Comparison of ENCODE assay signal across 8 cellular contexts in genomic region chr7:21946228-21946709, GRCh38. TPM values are rescaled to one million over a fixed set of nuclear protein-coding genes. Genes with fewer than 3 reads are reported as not detected.
A peak's percentile ranks its signal among the peaks of the same experiment; 100 is the strongest.
DNase-seq lines count a peak whose midpoint lies in the region; ATAC-seq and TF ChIP-seq lines count a peak whose summit lies in the region.

No MANE protein-coding gene starts in this region.

- CTCF ChIA-PET in WTC11 (lab: Charles Lee): interaction anchor here (1.4 to 2.2 kb wide), 2 partner anchors 137 to 163 kb away, joined by 6 to 16 read pairs; no protein-coding TSS in a partner anchor

- POLR2A ChIA-PET in WTC11 (lab: Charles Lee): interaction anchor here (0.7 to 1.4 kb wide), 6 partner anchors 9 to 54 kb away, joined by 3 to 7 read pairs (median 4); no protein-coding TSS in a partner anchor

- H3K9me3 ChIP-seq in iPS-15b (ENCODE audit: control insufficient read depth, insufficient read depth, low read length): no peaks in the 10 kb centered on the region

- peak overlapping the region; percentile 70 for H3K27ac Mint-ChIP-seq in T-helper 1 cell treated with Interleukin-12 subunit alpha and Interleukin-12 subunit beta and Interleukin-4 antibody, amounts not matched to agents 30 μg/mL and 1 μg/mL, for 36 hours
- H3K27ac Mint-ChIP-seq in WTC11: peak overlapping the region; percentile 94
- H3K27ac Mint-ChIP-seq in stimulated activated naive CD8-positive, alpha-beta T cell treated with anti-CD3 and anti-CD28 coated beads, Interleukin-15, amount 100 ng/mL, for 72 hours: peak overlapping the region; percentile 99

- DNase-seq in T-helper 1 cell: no peak
- DNase-seq in WTC11 (ENCODE audit: low spot score): no peak
- no peak for DNase-seq in stimulated activated naive CD8-positive, alpha-beta T cell treated with anti-CD3 and anti-CD28 coated beads, Interleukin-15, amount 100 ng/mL, for 72 hours
- DNase-seq in GM10266 (ENCODE audit: extremely low spot score): no peak
- no peak for DNase-seq in glomerular visceral epithelial cell (ENCODE audit: extremely low spot score)
- DNase-seq in retina: no peak

- H3K9ac ChIP-seq in iPS-15b (ENCODE audit: low read depth, low read length): peak overlapping the region; percentile 87

- H3K36me3 ChIP-seq in iPS-15b (ENCODE audit: control insufficient read depth, insufficient read depth, low read length): no peaks in the 10 kb centered on the region

- H3K4me3 Mint-ChIP-seq in T-helper 1 cell treated with Interleukin-12 subunit alpha and Interleukin-12 subunit beta and Interleukin-4 antibody, amounts not matched to agents 30 μg/mL and 1 μg/mL, for 36 hours: peak overlapping the region; percentile 91
- H3K4me3 Mint-ChIP-seq in WTC11: peak overlapping the region; percentile 84
- H3K4me3 Mint-ChIP-seq in stimulated activated naive CD8-positive, alpha-beta T cell treated with anti-CD3 and anti-CD28 coated beads, Interleukin-15, amount 100 ng/mL, for 72 hours: peak overlapping the region; percentile 88 to 95

- peaks cover 20% of the 10 kb centered on the region for H3K4me1 ChIP-seq in iPS-15b (ENCODE audit: control insufficient read depth, insufficient read depth, low read length)

- no peaks in the 10 kb centered on the region for H3K27me3 ChIP-seq in iPS-15b (ENCODE audit: control insufficient read depth, insufficient read depth, low read length)

- H3K4me3 ChIP-seq in iPS-15b (ENCODE audit: low read depth, low read length): peak overlapping the region; percentile 92

- no peaks in the 10 kb centered on the region for H3K36me3 Mint-ChIP-seq in T-helper 1 cell treated with Interleukin-12 subunit alpha and Interleukin-12 subunit beta and Interleukin-4 antibody, amounts not matched to agents 30 μg/mL and 1 μg/mL, for 36 hours (ENCODE audit: low read depth)
- H3K36me3 Mint-ChIP-seq in WTC11: no peaks in the 10 kb centered on the region

- no peak for TF ChIP-seq CTCF in WTC11 (IDR thresholded peaks at IDR 0.05)
- TF ChIP-seq CTCF in GM10266 (IDR thresholded peaks at IDR 0.05; ENCODE audit: control insufficient read depth, insufficient read depth, low read depth, missing control alignments): no peak

- no peaks in the 10 kb centered on the region for H3K9me3 Mint-ChIP-seq in T-helper 1 cell treated with Interleukin-12 subunit alpha and Interleukin-12 subunit beta and Interleukin-4 antibody, amounts not matched to agents 30 μg/mL and 1 μg/mL, for 36 hours
- H3K9me3 Mint-ChIP-seq in WTC11: no peaks in the 10 kb centered on the region
- no peaks in the 10 kb centered on the region for H3K9me3 Mint-ChIP-seq in stimulated activated naive CD8-positive, alpha-beta T cell treated with anti-CD3 and anti-CD28 coated beads, Interleukin-15, amount 100 ng/mL, for 72 hours

- H3K27me3 Mint-ChIP-seq in T-helper 1 cell treated with Interleukin-12 subunit alpha and Interleukin-12 subunit beta and Interleukin-4 antibody, amounts not matched to agents 30 μg/mL and 1 μg/mL, for 36 hours (ENCODE audit: low read depth): peaks cover 12% of the 10 kb centered on the region
- H3K27me3 Mint-ChIP-seq in WTC11 (ENCODE audit: low read depth): no peaks in the 10 kb centered on the region
- peaks cover 18% of the 10 kb centered on the region for H3K27me3 Mint-ChIP-seq in stimulated activated naive CD8-positive, alpha-beta T cell treated with anti-CD3 and anti-CD28 coated beads, Interleukin-15, amount 100 ng/mL, for 72 hours

- peak; percentile 13 for ATAC-seq in WTC11
- no peak for ATAC-seq in stimulated activated naive CD8-positive, alpha-beta T cell treated with anti-CD3 and anti-CD28 coated beads, Interleukin-15, amount 100 ng/mL, for 72 hours

- peaks cover 41% of the 10 kb centered on the region for H3K4me1 Mint-ChIP-seq in T-helper 1 cell treated with Interleukin-12 subunit alpha and Interleukin-12 subunit beta and Interleukin-4 antibody, amounts not matched to agents 30 μg/mL and 1 μg/mL, for 36 hours (ENCODE audit: low read depth)
- H3K4me1 Mint-ChIP-seq in WTC11: peaks cover 46% of the 10 kb centered on the region
- H3K4me1 Mint-ChIP-seq in stimulated activated naive CD8-positive, alpha-beta T cell treated with anti-CD3 and anti-CD28 coated beads, Interleukin-15, amount 100 ng/mL, for 72 hours: peaks cover 70% of the 10 kb centered on the region

TF ChIP-seq in WTC11, 78 proteins besides CTCF, POLR2A, EP300 and RAD21:
- no peak for TF ChIP-seq E2F4 (CRISPR knock-in tag; IDR thresholded peaks at IDR 0.05; ENCODE audit: borderline replicate concordance, low read depth)
- TF ChIP-seq GRHL2 (CRISPR knock-in tag; IDR thresholded peaks at IDR 0.05; ENCODE audit: insufficient replicate concordance, severe bottlenecking): no peak
- no peak for TF ChIP-seq IRF2 (CRISPR knock-in tag; IDR thresholded peaks at IDR 0.05; ENCODE audit: borderline replicate concordance, low read depth)
- no peak for TF ChIP-seq FOXP1 (CRISPR knock-in tag; IDR thresholded peaks at IDR 0.05; ENCODE audit: borderline replicate concordance)
- no peak for TF ChIP-seq ERG (CRISPR knock-in tag; IDR thresholded peaks at IDR 0.05)
- no peak for TF ChIP-seq SOX15 (CRISPR knock-in tag; IDR thresholded peaks at IDR 0.05)
- TF ChIP-seq USF1 (CRISPR knock-in tag; IDR thresholded peaks at IDR 0.05): no peak
- TF ChIP-seq ZNF263 (CRISPR knock-in tag; IDR thresholded peaks at IDR 0.05; ENCODE audit: low read depth): no peak
- TF ChIP-seq NFE2L1 (CRISPR knock-in tag; IDR thresholded peaks at IDR 0.05): no peak
- no peak for TF ChIP-seq SMAD4 (CRISPR knock-in tag; IDR thresholded peaks at IDR 0.05)
- TF ChIP-seq ZBTB43 (CRISPR knock-in tag; IDR thresholded peaks at IDR 0.05): no peak
- no peak for TF ChIP-seq ZNF423 (CRISPR knock-in tag; IDR thresholded peaks at IDR 0.05)

RNA-seq across cellular contexts. Expression of gene CDCA7L, which starts 0.6 kb away (rescaled TPM):
- 132 to 161 TPM (median 135 TPM) in 3 replicates for total RNA-seq in WTC11 (2021)
